Comparison of ENCODE assay signal across 33 cellular contexts in genomic region chr6:149906405-149906804, GRCh38. TPM values are rescaled to one million over a fixed set of nuclear protein-coding genes. Genes with fewer than 3 reads are reported as not detected.
"Had no signal": no experiment of that assay in that cellular context is flagged by ENCODE, and none has a peak within 500 bp of the region (broad histone marks: within the 10 kb centered on the region; RNA-seq: fewer than 3 reads in every experiment).

No MANE protein-coding gene starts in this region.

- H3K27ac Mint-ChIP-seq: activated CD4-positive, alpha-beta memory T cell treated with anti-CD3 and anti-CD28 coated beads, Interleukin-2, amount 10 ng/mL, durations not matched to agents 7 days and 5 days; activated CD4-positive, alpha-beta T cell treated with anti-CD3 and anti-CD28 coated beads, Interleukin-2, amount 10 ng/mL, durations not matched to agents 7 days and 5 days; activated naive CD8-positive, alpha-beta T cell; activated T-helper 17 cell treated with anti-CD3 and anti-CD28 coated beads, Interleukin-2, amount 50 U/mL, for 72 hours; dendritic cell treated with granulocyte-macrophage colony-stimulating factor and Interleukin-4, amounts not matched to agents 40 ng/mL and 50 ng/mL, for 4 days; endodermal cell; WTC11 had no signal

- H3K4me3 ChIP-seq: coronary artery, dorsolateral prefrontal cortex, esophagus muscularis mucosa, gastrocnemius medialis, heart left ventricle had no signal

- H3K4me1 Mint-ChIP-seq: activated CD4-positive, alpha-beta memory T cell treated with anti-CD3 and anti-CD28 coated beads, Interleukin-2, amount 10 ng/mL, durations not matched to agents 7 days and 5 days; activated CD4-positive, alpha-beta T cell treated with anti-CD3 and anti-CD28 coated beads, Interleukin-2, amount 10 ng/mL, durations not matched to agents 7 days and 5 days; activated T-helper 17 cell treated with anti-CD3 and anti-CD28 coated beads, Interleukin-2, amount 50 U/mL, for 72 hours; central memory CD8-positive, alpha-beta T cell; WTC11 had no signal

- DNase-seq: activated CD4-positive, alpha-beta memory T cell treated with anti-CD3 and anti-CD28 coated beads, Interleukin-2, amount 10 ng/mL, durations not matched to agents 7 days and 5 days; activated CD4-positive, alpha-beta T cell treated with anti-CD3 and anti-CD28 coated beads for 1 hour; activated CD4-positive, alpha-beta T cell treated with anti-CD3 and anti-CD28 coated beads for 4 hours; activated CD4-positive, alpha-beta T cell treated with anti-CD3 and anti-CD28 coated beads, Interleukin-2, amount 10 ng/mL, durations not matched to agents 7 days and 5 days; activated CD4-positive, alpha-beta T cell treated with anti-CD3 and anti-CD28 coated beads, Interleukin-2, amount 50 U/mL, for 4 hours; activated effector memory CD4-positive, alpha-beta T cell treated with Interleukin-2 at 50 U/mL for 16 hours; activated gamma-delta T cell treated with Interleukin-2 at 50 U/mL for 16 hours; activated naive CD4-positive, alpha-beta T cell treated with anti-CD3 and anti-CD28 coated beads, Interleukin-2, amount 50 U/mL, for 16 hours; activated naive CD4-positive, alpha-beta T cell treated with Interleukin-2 at 50 U/mL for 16 hours; activated T-cell treated with anti-CD3 and anti-CD28 coated beads, Interleukin-2, amount 50 U/mL, for 4 hours; amniotic stem cell; anterior cingulate cortex; brain microvascular endothelial cell; dorsolateral prefrontal cortex; effector memory CD4-positive, alpha-beta T cell; erythroblast; foreskin keratinocyte; gastrocnemius medialis; glutamatergic neuron; heart left ventricle; T-helper 2 cell had no signal

- H3K36me3 ChIP-seq: brain microvascular endothelial cell, esophagus muscularis mucosa, gastrocnemius medialis, heart left ventricle had no signal

- H3K36me3 Mint-ChIP-seq: activated naive CD8-positive, alpha-beta T cell had no signal

- H3K9me3 ChIP-seq: gastrocnemius medialis had no signal

- H3K9me3 Mint-ChIP-seq: activated T-helper 17 cell treated with anti-CD3 and anti-CD28 coated beads, Interleukin-2, amount 50 U/mL, for 72 hours had no signal

- ATAC-seq: activated T-cell treated with anti-CD3 and anti-CD28 coated beads, Interleukin-2, amount 50 U/mL, for 4 hours; activated T-helper 17 cell treated with anti-CD3 and anti-CD28 coated beads, Interleukin-2, amount 50 U/mL, for 72 hours; foreskin keratinocyte; WTC11 had no signal

- H3K4me3 Mint-ChIP-seq: activated CD4-positive, alpha-beta memory T cell treated with anti-CD3 and anti-CD28 coated beads, Interleukin-2, amount 10 ng/mL, durations not matched to agents 7 days and 5 days; activated CD4-positive, alpha-beta T cell treated with anti-CD3 and anti-CD28 coated beads, Interleukin-2, amount 10 ng/mL, durations not matched to agents 7 days and 5 days; activated naive CD8-positive, alpha-beta T cell; activated T-cell treated with anti-CD3 and anti-CD28 coated beads, Interleukin-2, amount 50 U/mL, for 4 hours; activated T-helper 17 cell treated with anti-CD3 and anti-CD28 coated beads, Interleukin-2, amount 50 U/mL, for 72 hours; central memory CD8-positive, alpha-beta T cell; dendritic cell treated with granulocyte-macrophage colony-stimulating factor and Interleukin-4, amounts not matched to agents 40 ng/mL and 50 ng/mL, for 4 days; endodermal cell; WTC11 had no signal

- H3K4me1 ChIP-seq: esophagus muscularis mucosa, foreskin keratinocyte had no signal

- H3K27ac ChIP-seq: brain microvascular endothelial cell, coronary artery, dorsolateral prefrontal cortex, esophagus muscularis mucosa, foreskin keratinocyte, gastrocnemius medialis, heart left ventricle had no signal

- H3K27me3 ChIP-seq: brain microvascular endothelial cell, dorsolateral prefrontal cortex, esophagus muscularis mucosa, gastrocnemius medialis, heart left ventricle had no signal

RNA-seq across cellular contexts. Expression of gene RAET1E, which starts 8.5 kb away (rescaled TPM):
- total RNA-seq: activated CD4-positive, alpha-beta memory T cell treated with anti-CD3 and anti-CD28 coated beads, Interleukin-2, amount 10 ng/mL, durations not matched to agents 7 days and 5 days; activated CD4-positive, alpha-beta T cell treated with anti-CD3 and anti-CD28 coated beads, Interleukin-2, amount 10 ng/mL, durations not matched to agents 7 days and 5 days; activated T-cell treated with anti-CD3 and anti-CD28 coated beads, Interleukin-2, amount 50 U/mL, for 4 hours; astrocyte; cardiac septum; cerebellum; endodermal cell; T-helper 1 cell treated with Interleukin-12 subunit alpha and Interleukin-12 subunit beta and Interleukin-4 antibody, amounts not matched to agents 30 ng/mL and 1 ng/mL, for 36 hours; WTC11 had no signal

RNA-seq across cellular contexts. Expression of gene RAET1G, which starts 16.5 kb away (rescaled TPM):
- total RNA-seq: activated CD4-positive, alpha-beta memory T cell treated with anti-CD3 and anti-CD28 coated beads, Interleukin-2, amount 10 ng/mL, durations not matched to agents 7 days and 5 days; activated CD4-positive, alpha-beta T cell treated with anti-CD3 and anti-CD28 coated beads, Interleukin-2, amount 10 ng/mL, durations not matched to agents 7 days and 5 days; activated T-cell treated with anti-CD3 and anti-CD28 coated beads, Interleukin-2, amount 50 U/mL, for 4 hours; activated T-helper 17 cell treated with anti-CD3 and anti-CD28 coated beads, Interleukin-2, amount 50 U/mL, for 72 hours; astrocyte; cerebellum; endodermal cell; T-helper 1 cell treated with Interleukin-12 subunit alpha and Interleukin-12 subunit beta and Interleukin-4 antibody, amounts not matched to agents 30 ng/mL and 1 ng/mL, for 36 hours; WTC11 had no signal

RNA-seq across cellular contexts. Expression of gene ULBP2, which starts 35.4 kb away (rescaled TPM):
- total RNA-seq: activated T-helper 17 cell treated with anti-CD3 and anti-CD28 coated beads, Interleukin-2, amount 50 U/mL, for 72 hours had no signal
